Comparison of ENCODE assay signal across 28 cellular contexts in genomic region chr9:125455132-125455531, GRCh38.
"Had no signal": no experiment of that assay in that cellular context is flagged by ENCODE, and none has a peak within 500 bp of the region (broad histone marks: within the 10 kb centered on the region; RNA-seq: fewer than 3 reads in every experiment).

No MANE protein-coding gene starts in this region.

- H3K4me1 Mint-ChIP-seq: endodermal cell had no signal

- H3K36me3 ChIP-seq: colonic mucosa had no signal

- H3K4me3 Mint-ChIP-seq: dendritic cell treated with granulocyte-macrophage colony-stimulating factor and Interleukin-4, amounts not matched to agents 40 ng/mL and 50 ng/mL, for 4 days; effector memory CD8-positive, alpha-beta T cell; endodermal cell had no signal

- H3K27me3 ChIP-seq: colonic mucosa, dorsolateral prefrontal cortex, esophagus muscularis mucosa, esophagus squamous epithelium, foreskin keratinocyte, gastrocnemius medialis, gastroesophageal sphincter, heart left ventricle, heart right ventricle had no signal

- FAIRE-seq: colon, endometrium, endothelial cell of umbilical vein, frontal cortex had no signal

- H3K4me3 ChIP-seq: colonic mucosa, coronary artery, dorsolateral prefrontal cortex, esophagus muscularis mucosa, esophagus squamous epithelium, gastrocnemius medialis, gastroesophageal sphincter, heart left ventricle, heart right ventricle had no signal

- H3K27ac Mint-ChIP-seq: dendritic cell treated with granulocyte-macrophage colony-stimulating factor and Interleukin-4, amounts not matched to agents 40 ng/mL and 50 ng/mL, for 4 days; effector memory CD8-positive, alpha-beta T cell; endodermal cell had no signal

- H3K4me1 ChIP-seq: colonic mucosa, esophagus muscularis mucosa, foreskin keratinocyte, gastrocnemius medialis, heart right ventricle had no signal

- H3K27me3 Mint-ChIP-seq: dendritic cell treated with granulocyte-macrophage colony-stimulating factor and Interleukin-4, amounts not matched to agents 40 ng/mL and 50 ng/mL, for 4 days; effector memory CD8-positive, alpha-beta T cell had no signal

- ATAC-seq: effector memory CD8-positive, alpha-beta T cell; esophagus mucosa; foreskin keratinocyte; gastrocnemius medialis; gastroesophageal sphincter; heart left ventricle; heart right ventricle had no signal

- H3K9me3 ChIP-seq: colonic mucosa, esophagus muscularis mucosa, gastrocnemius medialis, gastroesophageal sphincter had no signal

- H3K27ac ChIP-seq: colonic mucosa, coronary artery, dorsolateral prefrontal cortex, epithelial cell of prostate, esophagus muscularis mucosa, esophagus squamous epithelium, foreskin keratinocyte, gastrocnemius medialis, gastroesophageal sphincter, heart left ventricle, heart right ventricle had no signal

- DNase-seq: colonic mucosa; cortex of kidney; dermis blood vessel endothelial cell; dorsolateral prefrontal cortex; effector CD4-positive, alpha-beta T cell; effector CD8-positive, alpha-beta T cell; effector memory CD4-positive, alpha-beta T cell; effector memory CD8-positive, alpha-beta T cell; endodermal cell; erythroblast; esophagus squamous epithelium; foreskin fibroblast; foreskin keratinocyte; foreskin melanocyte; gastrocnemius medialis; glutamatergic neuron; heart left ventricle; heart right ventricle had no signal
